Comparison of ENCODE assay signal across 12 cellular contexts in the genomic region with DNA sequence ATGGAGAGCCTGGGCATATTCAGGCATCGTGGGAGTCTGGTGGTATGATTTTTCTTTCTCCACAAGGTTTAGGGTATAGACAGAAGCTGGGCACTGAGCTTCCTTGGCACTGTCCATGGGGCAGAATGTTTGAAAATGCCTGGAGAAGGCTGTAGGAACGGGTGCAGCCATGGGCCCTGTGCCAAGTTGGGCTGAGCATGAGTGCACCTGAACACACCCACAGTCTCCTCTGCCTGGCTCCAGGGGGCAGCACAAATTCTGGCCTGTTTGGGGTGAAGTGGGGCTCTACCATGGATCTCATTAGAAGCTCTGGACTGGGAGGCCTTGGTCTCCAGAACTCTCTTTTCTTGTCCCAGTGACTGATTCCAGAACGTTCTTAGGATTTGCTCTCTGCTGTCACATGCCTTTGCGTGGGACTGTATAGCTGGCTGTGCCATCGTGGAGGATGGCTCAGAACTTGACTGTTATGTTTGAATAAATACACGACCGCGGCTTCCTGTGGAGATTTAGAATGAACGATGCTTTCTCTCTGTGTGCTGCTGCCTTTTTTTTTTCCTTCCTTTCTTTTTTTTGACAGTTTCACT.
DNase-seq lines count a peak whose midpoint lies in the region; ATAC-seq and TF ChIP-seq lines count a peak whose summit lies in the region.
"Had no signal": no experiment of that assay in that cellular context is flagged by ENCODE, and none has a peak within 500 bp of the region (broad histone marks: within the 10 kb centered on the region; RNA-seq: fewer than 3 reads in every experiment).

No MANE protein-coding gene starts in this region.

- no peaks in the 10 kb centered on the region for H3K27me3 Mint-ChIP-seq in activated CD4-positive, alpha-beta T cell treated with anti-CD3 and anti-CD28 coated beads for 36 hours
- no peaks in the 10 kb centered on the region for H3K27me3 Mint-ChIP-seq in activated CD4-positive, alpha-beta T cell treated with anti-CD3 and anti-CD28 coated beads, Interleukin-2, amount 10 ng/mL, durations not matched to agents 7 days and 5 days
- H3K27me3 Mint-ChIP-seq: CD4-positive, CD25-positive, alpha-beta regulatory T cell had no signal

- peaks cover 44% of the 10 kb centered on the region for H3K36me3 ChIP-seq in upper lobe of right lung

- H3K27me3 ChIP-seq in upper lobe of right lung = no peaks in the 10 kb centered on the region

- POLR2A ChIA-PET in activated CD4-positive, alpha-beta T cell treated with anti-CD3 and anti-CD28 coated beads for 36 hours (lab: Charles Lee) = interaction anchor here (0.7 kb wide), 1 partner anchor 113 kb away, joined by 5 read pairs; no protein-coding TSS in a partner anchor
- POLR2A ChIA-PET in activated CD4-positive, alpha-beta T cell treated with anti-CD3 and anti-CD28 coated beads, Interleukin-2, amount 10 ng/mL, durations not matched to agents 7 days and 5 days (lab: Charles Lee) = no interaction called here

- H3K4me1 Mint-ChIP-seq in activated CD4-positive, alpha-beta T cell treated with anti-CD3 and anti-CD28 coated beads for 36 hours = peaks cover 4% of the 10 kb centered on the region
- peaks cover 8% of the 10 kb centered on the region for H3K4me1 Mint-ChIP-seq in activated CD4-positive, alpha-beta T cell treated with anti-CD3 and anti-CD28 coated beads, Interleukin-2, amount 10 ng/mL, durations not matched to agents 7 days and 5 days

- no peaks in the 10 kb centered on the region for H3K9me3 Mint-ChIP-seq in activated CD4-positive, alpha-beta T cell treated with anti-CD3 and anti-CD28 coated beads for 36 hours (ENCODE audit: low read depth)
- no peaks in the 10 kb centered on the region for H3K9me3 Mint-ChIP-seq in activated CD4-positive, alpha-beta T cell treated with anti-CD3 and anti-CD28 coated beads, Interleukin-2, amount 10 ng/mL, durations not matched to agents 7 days and 5 days
- H3K9me3 Mint-ChIP-seq: CD4-positive, CD25-positive, alpha-beta regulatory T cell had no signal

- H3K27ac Mint-ChIP-seq in activated CD4-positive, alpha-beta T cell treated with anti-CD3 and anti-CD28 coated beads for 36 hours = no peak overlapping the region
- H3K27ac Mint-ChIP-seq in activated CD4-positive, alpha-beta T cell treated with anti-CD3 and anti-CD28 coated beads, Interleukin-2, amount 10 ng/mL, durations not matched to agents 7 days and 5 days = no peak overlapping the region
- H3K27ac Mint-ChIP-seq: CD4-positive, CD25-positive, alpha-beta regulatory T cell had no signal

- H3K27ac ChIP-seq in upper lobe of right lung = no peak overlapping the region

- no peaks in the 10 kb centered on the region for H3K9me3 ChIP-seq in upper lobe of right lung

- H3K4me3 ChIP-seq in fibroblast of villous mesenchyme (ENCODE audit: low read depth, low read length) (no peak overlapping the region), upper lobe of right lung (no peak overlapping the region)

- DNase-seq in activated CD4-positive, alpha-beta T cell treated with anti-CD3 and anti-CD28 coated beads for 36 hours = peak; percentile 20
- no peak for DNase-seq in activated CD4-positive, alpha-beta T cell treated with anti-CD3 and anti-CD28 coated beads, Interleukin-2, amount 10 ng/mL, durations not matched to agents 7 days and 5 days
- DNase-seq in RKO (ENCODE audit: low spot score) (peak; percentile 49), fibroblast of villous mesenchyme (ENCODE audit: low read depth) (peak; percentile 41), upper lobe of right lung (peak; percentile 76), NCI-H526 treated with DMSO at 0.1 percent for 48 hours (lab: John Stamatoyannopoulos, UW) (no peak), cerebellar nuclear complex (lab: John Stamatoyannopoulos, UW) (no peak)
- DNase-seq: activated T-cell treated with anti-CD3 and anti-CD28 coated beads, Interleukin-2, amount 50 U/mL, for 1 hour; NCI-H748 treated with DMSO at 0.1 percent for 48 hours; stimulated activated CD4-positive, alpha-beta T cell treated with anti-CD3 and anti-CD28 coated beads, Interleukin-1b, Interleukin-23, amount 100 ng/mL, for 48 hours had no signal

- H3K4me3 Mint-ChIP-seq in activated CD4-positive, alpha-beta T cell treated with anti-CD3 and anti-CD28 coated beads for 36 hours = no peak overlapping the region
- no peak overlapping the region for H3K4me3 Mint-ChIP-seq in activated CD4-positive, alpha-beta T cell treated with anti-CD3 and anti-CD28 coated beads, Interleukin-2, amount 10 ng/mL, durations not matched to agents 7 days and 5 days
- H3K4me3 Mint-ChIP-seq: CD4-positive, CD25-positive, alpha-beta regulatory T cell had no signal

- TF ChIP-seq CTCF in fibroblast of villous mesenchyme (IDR thresholded peaks at IDR 0.05; ENCODE audit: insufficient read depth, low read depth, low read length) (peak; percentile 35), upper lobe of right lung (IDR thresholded peaks at IDR 0.05) (peak; percentile 13)

- peaks cover 30% of the 10 kb centered on the region for H3K4me1 ChIP-seq in upper lobe of right lung

- intact Hi-C loops in activated CD4-positive, alpha-beta T cell treated with anti-CD3 and anti-CD28 coated beads for 36 hours (cut with DNase I, micrococcal nuclease) = no loop called here
- intact Hi-C loops in upper lobe of right lung (cut with DNase I) = no loop called here

- no peaks in the 10 kb centered on the region for H3K36me3 Mint-ChIP-seq in activated CD4-positive, alpha-beta T cell treated with anti-CD3 and anti-CD28 coated beads for 36 hours (ENCODE audit: low read depth)
- H3K36me3 Mint-ChIP-seq in activated CD4-positive, alpha-beta T cell treated with anti-CD3 and anti-CD28 coated beads, Interleukin-2, amount 10 ng/mL, durations not matched to agents 7 days and 5 days (ENCODE audit: low read depth) = no peaks in the 10 kb centered on the region

- CTCF ChIA-PET in activated CD4-positive, alpha-beta T cell treated with anti-CD3 and anti-CD28 coated beads for 36 hours (lab: Charles Lee) = interaction anchor here (1.0 kb wide), 1 partner anchor 406 kb away, joined by 3 read pairs; no protein-coding TSS in a partner anchor
- CTCF ChIA-PET in activated CD4-positive, alpha-beta T cell treated with anti-CD3 and anti-CD28 coated beads, Interleukin-2, amount 10 ng/mL, durations not matched to agents 7 days and 5 days (lab: Charles Lee) = interaction anchor here (0.6 kb wide), 1 partner anchor 434 kb away, joined by 4 read pairs; no protein-coding TSS in a partner anchor

- no peak for ATAC-seq in activated CD4-positive, alpha-beta T cell treated with anti-CD3 and anti-CD28 coated beads for 36 hours
- ATAC-seq in upper lobe of right lung = peak; percentile 35
- no peak for ATAC-seq in GM21717 (IDR thresholded peaks at IDR 0.05; ENCODE audit: unreplicated experiment)

Comparison
In these comparisons a context has a peak if more than half of its experiments do, and no peak if none do; other contexts are left out.
1. DNase-seq: peak in activated CD4-positive, alpha-beta T cell treated with anti-CD3 and anti-CD28 coated beads for 36 hours (single experiment), RKO (single experiment), fibroblast of villous mesenchyme (single experiment) and upper lobe of right lung (single experiment); none in activated CD4-positive, alpha-beta T cell treated with anti-CD3 and anti-CD28 coated beads, Interleukin-2, amount 10 ng/mL, durations not matched to agents 7 days and 5 days (single experiment), NCI-H526 treated with DMSO at 0.1 percent for 48 hours (single experiment) and cerebellar nuclear complex (0 of 2).